ENCODE assay signal across 32 cellular contexts in genomic region chr2:183522441-183522840, GRCh38.
"Had no signal": no experiment of that assay in that cellular context is flagged by ENCODE, and none has a peak within 500 bp of the region (broad histone marks: within the 10 kb centered on the region; RNA-seq: fewer than 3 reads in every experiment).

No MANE protein-coding gene starts in this region.

- H3K36me3 Mint-ChIP-seq: activated naive CD4-positive, alpha-beta T cell treated with anti-CD3 and anti-CD28 coated beads, Interleukin-2, amount 10 ng/mL, durations not matched to agents 7 days and 5 days; activated naive CD4-positive, alpha-beta T cell treated with anti-CD3 and anti-CD28 coated beads, Interleukin-2, amount 50 U/mL, for 72 hours; activated naive CD8-positive, alpha-beta T cell treated with anti-CD3 and anti-CD28 coated beads, Interleukin-2, amount 10 ng/mL, durations not matched to agents 7 days and 5 days had no signal

- H3K9me3 Mint-ChIP-seq: activated naive CD8-positive, alpha-beta T cell treated with anti-CD3 and anti-CD28 coated beads, Interleukin-2, amount 10 ng/mL, durations not matched to agents 7 days and 5 days; activated T-helper 2 cell treated with anti-CD3 and anti-CD28 coated beads, Interferon-gamma antibody, Interleukin-2, Interleukin-4, amounts not matched to agents 10 μg/mL and 5 μg/mL and 100 μg/mL, durations not matched to agents 14 hours and 24 hours and 36 hours; endodermal cell; T-helper 2 cell treated with Interferon-gamma antibody and Interleukin-4, amounts not matched to agents 5 μg/mL and 100 μg/mL, for 36 hours had no signal

- H3K4me3 Mint-ChIP-seq: activated B cell treated with CpG ODN at 0.5 μM for 24 hours; activated CD8-positive, alpha-beta T cell treated with anti-CD3 and anti-CD28 coated beads for 36 hours; activated naive CD4-positive, alpha-beta T cell treated with anti-CD3 and anti-CD28 coated beads, Interleukin-2, amount 10 ng/mL, durations not matched to agents 7 days and 5 days; activated naive CD8-positive, alpha-beta T cell treated with anti-CD3 and anti-CD28 coated beads, Interleukin-2, amount 10 ng/mL, durations not matched to agents 7 days and 5 days; activated T-cell treated with anti-CD3 and anti-CD28 coated beads, Interleukin-2, amount 50 U/mL, for 4 hours; central memory CD8-positive, alpha-beta T cell; dendritic cell treated with granulocyte-macrophage colony-stimulating factor and Interleukin-4, amounts not matched to agents 40 ng/mL and 50 ng/mL, for 4 days; endodermal cell; T-helper 17 cell; T-helper 2 cell treated with Interferon-gamma antibody and Interleukin-4, amounts not matched to agents 5 μg/mL and 100 μg/mL, for 36 hours had no signal

- H3K27ac Mint-ChIP-seq: activated B cell treated with CpG ODN at 0.5 μM for 24 hours; activated CD8-positive, alpha-beta T cell treated with anti-CD3 and anti-CD28 coated beads for 36 hours; activated naive CD4-positive, alpha-beta T cell treated with anti-CD3 and anti-CD28 coated beads, Interleukin-2, amount 10 ng/mL, durations not matched to agents 7 days and 5 days; activated naive CD4-positive, alpha-beta T cell treated with anti-CD3 and anti-CD28 coated beads, Interleukin-2, amount 50 U/mL, for 72 hours; activated naive CD8-positive, alpha-beta T cell treated with anti-CD3 and anti-CD28 coated beads, Interleukin-2, amount 10 ng/mL, durations not matched to agents 7 days and 5 days; activated T-helper 2 cell treated with anti-CD3 and anti-CD28 coated beads, Interferon-gamma antibody, Interleukin-2, Interleukin-4, amounts not matched to agents 10 μg/mL and 5 μg/mL and 100 μg/mL, durations not matched to agents 14 hours and 24 hours and 36 hours; dendritic cell treated with granulocyte-macrophage colony-stimulating factor and Interleukin-4, amounts not matched to agents 40 ng/mL and 50 ng/mL, for 4 days; endodermal cell; T-helper 17 cell; T-helper 2 cell treated with Interferon-gamma antibody and Interleukin-4, amounts not matched to agents 5 μg/mL and 100 μg/mL, for 36 hours had no signal

- H3K4me3 ChIP-seq: coronary artery, dorsolateral prefrontal cortex, gastrocnemius medialis, heart left ventricle had no signal

- H3K4me1 ChIP-seq: foreskin keratinocyte, heart left ventricle had no signal

- H3K36me3 ChIP-seq: brain microvascular endothelial cell, gastrocnemius medialis, heart left ventricle, WERI-Rb-1 had no signal

- H3K9me3 ChIP-seq: gastrocnemius medialis, heart left ventricle had no signal

- DNase-seq: activated B cell treated with CpG ODN at 0.5 μM for 24 hours; activated CD4-positive, alpha-beta T cell treated with anti-CD3 and anti-CD28 coated beads for 48 hours; activated CD4-positive, alpha-beta T cell treated with anti-CD3 and anti-CD28 coated beads, Interleukin-2, amount 50 U/mL, for 1 hour; activated CD4-positive, alpha-beta T cell treated with anti-CD3 and anti-CD28 coated beads, Interleukin-2, amount 50 U/mL, for 48 hours; activated CD8-positive, alpha-beta memory T cell treated with anti-CD3 and anti-CD28 coated beads for 24 hours; activated CD8-positive, alpha-beta T cell treated with anti-CD3 and anti-CD28 coated beads for 36 hours; activated effector memory CD4-positive, alpha-beta T cell treated with anti-CD3 and anti-CD28 coated beads, Interleukin-2, amount 50 U/mL, for 16 hours; activated naive CD4-positive, alpha-beta T cell; activated naive CD4-positive, alpha-beta T cell treated with anti-CD3 and anti-CD28 coated beads, Interleukin-2, amount 10 ng/mL, durations not matched to agents 7 days and 5 days; activated naive CD8-positive, alpha-beta T cell treated with anti-CD3 and anti-CD28 coated beads, Interleukin-2, amount 10 ng/mL, durations not matched to agents 7 days and 5 days; activated T-cell treated with anti-CD3 and anti-CD28 coated beads, Interleukin-2, amount 50 U/mL, for 4 hours; amygdala; aorta; brain microvascular endothelial cell; dorsolateral prefrontal cortex; effector memory CD4-positive, alpha-beta T cell; endodermal cell; foreskin keratinocyte; gastrocnemius medialis; glutamatergic neuron; heart left ventricle; T-helper 1 cell; T-helper 17 cell; T1000; WERI-Rb-1 had no signal

- FAIRE-seq: bronchial epithelial cell had no signal

- H3K27ac ChIP-seq: brain microvascular endothelial cell, coronary artery, dorsolateral prefrontal cortex, foreskin keratinocyte, gastrocnemius medialis, heart left ventricle, WERI-Rb-1 had no signal

- H3K27me3 Mint-ChIP-seq: activated B cell treated with CpG ODN at 0.5 μM for 24 hours; activated CD8-positive, alpha-beta T cell treated with anti-CD3 and anti-CD28 coated beads for 36 hours; activated naive CD4-positive, alpha-beta T cell treated with anti-CD3 and anti-CD28 coated beads, Interleukin-2, amount 10 ng/mL, durations not matched to agents 7 days and 5 days; activated naive CD8-positive, alpha-beta T cell treated with anti-CD3 and anti-CD28 coated beads, Interleukin-2, amount 10 ng/mL, durations not matched to agents 7 days and 5 days; central memory CD8-positive, alpha-beta T cell; dendritic cell treated with granulocyte-macrophage colony-stimulating factor and Interleukin-4, amounts not matched to agents 40 ng/mL and 50 ng/mL, for 4 days; T-helper 17 cell had no signal

- H3K27me3 ChIP-seq: brain microvascular endothelial cell, dorsolateral prefrontal cortex, foreskin keratinocyte, gastrocnemius medialis, heart left ventricle had no signal

- H3K4me1 Mint-ChIP-seq: activated B cell treated with CpG ODN at 0.5 μM for 24 hours; activated naive CD4-positive, alpha-beta T cell treated with anti-CD3 and anti-CD28 coated beads, Interleukin-2, amount 10 ng/mL, durations not matched to agents 7 days and 5 days; activated naive CD8-positive, alpha-beta T cell treated with anti-CD3 and anti-CD28 coated beads, Interleukin-2, amount 10 ng/mL, durations not matched to agents 7 days and 5 days; central memory CD8-positive, alpha-beta T cell; T-helper 17 cell had no signal
